In genomic region chr2:45291283-45291682, GRCh38 we compare ENCODE assay signal across 21 cellular contexts.
A peak's percentile ranks its signal among the peaks of the same experiment; 100 is the strongest.
DNase-seq lines count a peak whose midpoint lies in the region; ATAC-seq and TF ChIP-seq lines count a peak whose summit lies in the region.
"Had no signal": no experiment of that assay in that cellular context is flagged by ENCODE, and none has a peak within 500 bp of the region (broad histone marks: within the 10 kb centered on the region; RNA-seq: fewer than 3 reads in every experiment).

No MANE protein-coding gene starts in this region.

- no TSS peak for BruUV-seq in A673 (replicated peaks; lab: Mats Ljungman, UMichigan)

- peak; percentile 48 for DNase-seq in HCEC 1CT
- DNase-seq in cardiac fibroblast (ENCODE audit: low read depth in 2 of 2): peak; percentile 58 to 73
- DNase-seq in kidney glomerular epithelial cell (lab: John Stamatoyannopoulos, UW): peak; percentile 6
- DNase-seq in stromal cell of bone marrow (ENCODE audit: low read depth): peak; percentile 31
- no peak for DNase-seq in CD1c-positive myeloid dendritic cell (ENCODE audit: extremely low spot score)
- DNase-seq in A673 (ENCODE audit: low spot score): no peak
- no peak for DNase-seq in SW480 (ENCODE audit: low spot score)
- DNase-seq: Caco-2; CD4-positive, CD25-positive, alpha-beta regulatory T cell; HFFc6; Karpas-422; MG63; NCI-H1092; NCI-H146; NCI-H2029 treated with DMSO at 0.1 percent for 48 hours; NCI-H2171; NCI-H446 treated with DMSO at 0.1 percent for 48 hours; NCI-H774 had no signal

- CTCF ChIA-PET in A673 (lab: Charles Lee): no interaction called here

- TF ChIP-seq CTCF in cardiac fibroblast (IDR thresholded peaks at IDR 0.05; ENCODE audit: low read depth, low read length) (no peak), A673 (conservative IDR thresholded peaks at IDR 0.05; ENCODE audit: low read depth, low read length) (no peak)

- no peaks in the 10 kb centered on the region for H3K9me3 ChIP-seq in A673 (ENCODE audit: low read depth, low read length, poor library complexity, severe bottlenecking)
- H3K9me3 ChIP-seq: Caco-2, MG63 had no signal

- intact Hi-C loops in A673 (cut with micrococcal nuclease; ENCODE audit: unreplicated experiment): no loop called here

- H3K4me3 ChIP-seq in cardiac fibroblast (replicated peaks in 1 of 2; ENCODE audit: low read depth in 2 of 2, low read length in 2 of 2) (no peak overlapping the region), A673 (ENCODE audit: low read depth, low read length, poor library complexity, severe bottlenecking) (no peak overlapping the region)
- H3K4me3 ChIP-seq: GM12878, MG63 had no signal

- H3K27ac ChIP-seq in A673 (ENCODE audit: low read depth, low read length, poor library complexity, severe bottlenecking): no peak overlapping the region

- H3K4me1 ChIP-seq in A673 (ENCODE audit: insufficient read depth, low read length, poor library complexity, severe bottlenecking): no peaks in the 10 kb centered on the region
- H3K4me1 ChIP-seq: Caco-2 had no signal

- no peaks in the 10 kb centered on the region for H3K36me3 ChIP-seq in A673 (ENCODE audit: insufficient read depth, low read length, poor library complexity, severe bottlenecking)
- H3K36me3 ChIP-seq: MG63 had no signal

- H3K27me3 ChIP-seq in A673 (replicated peaks; ENCODE audit: insufficient read depth, low read depth, low read length, poor library complexity): no peaks in the 10 kb centered on the region
- H3K27me3 ChIP-seq: MG63 had no signal

- ATAC-seq in GM21526 (IDR thresholded peaks at IDR 0.05; ENCODE audit: low FRiP score, unreplicated experiment): no peak
- ATAC-seq: GM12878, Right ventricle myocardium inferior had no signal

- POLR2A ChIA-PET in A673 (lab: Charles Lee; ENCODE audit: low non-redundant PET): no interaction called here

Comparison
In these comparisons a context has a peak if more than half of its experiments do, and no peak if none do; other contexts are left out.
1. DNase-seq: peak in HCEC 1CT (single experiment), cardiac fibroblast (2 of 2), kidney glomerular epithelial cell (single experiment) and stromal cell of bone marrow (single experiment); none in CD1c-positive myeloid dendritic cell (single experiment), A673 (single experiment) and SW480 (single experiment).